In genomic region chr5:141407790-141408494, GRCh38 we compare ENCODE assay signal across 8 cellular contexts. TPM values are rescaled to one million over a fixed set of nuclear protein-coding genes. Genes with fewer than 3 reads are reported as not detected.
DNase-seq lines count a peak whose midpoint lies in the region; ATAC-seq and TF ChIP-seq lines count a peak whose summit lies in the region.
"Not testable (repeated sequence)": the region's sequence is repeated elsewhere in the genome, so short reads cannot be mapped to it uniquely, and the experiment has no call there.

PCDHGB6 (plus strand) TSS chr5:141408021; CDS start chr5:141408203, 182 bp downstream.

- 10% methylated on average over 50 of the region's 51 CpGs for WGBS in right cardiac atrium

- H3K4me3 Mint-ChIP-seq in CD4-positive, CD25-positive, alpha-beta regulatory T cell: peak within 1 kb of the TSS in 3 of 4 donors; percentile 31 to 58 (median 50)
- peak within 1 kb of the TSS; percentile 43 to 78 (median 61) for H3K4me3 Mint-ChIP-seq in naive thymus-derived CD8-positive, alpha-beta T cell

- H3K36me3 Mint-ChIP-seq in CD4-positive, CD25-positive, alpha-beta regulatory T cell: peaks cover 12% of the 10 kb centered on the region
- peaks cover 6 to 49% (median 27%) of the 10 kb centered on the region in 3 donors for H3K36me3 Mint-ChIP-seq in naive thymus-derived CD8-positive, alpha-beta T cell

- peak in 1 of 3 donors; percentile 32 for DNase-seq in CD4-positive, CD25-positive, alpha-beta regulatory T cell
- DNase-seq in GM20000 (ENCODE audit: low spot score): peak; percentile 66
- DNase-seq in Jurkat, Clone E6-1 (ENCODE audit: low read depth, low spot score): not testable (repeated sequence)
- peak; percentile 24 for DNase-seq in activated T-cell treated with anti-CD3 and anti-CD28 coated beads for 24 hours (ENCODE audit: low read depth)
- peak; percentile 38 for DNase-seq in colonic mucosa
- DNase-seq in right cardiac atrium: peak; percentile 44 to 82 (median 76)
- DNase-seq in naive thymus-derived CD8-positive, alpha-beta T cell: peak in 4 of 10 donors; percentile 28 to 38 (median 33)
- DNase-seq in stimulated activated CD4-positive, alpha-beta T cell treated with anti-CD3 and anti-CD28 coated beads, Interleukin-4, amount 100 ng/mL, for 4 hours: peak; percentile 18 to 38

- peaks cover 21 to 39% of the 10 kb centered on the region in 2 experiments for H3K9me3 ChIP-seq in CD4-positive, CD25-positive, alpha-beta regulatory T cell (ENCODE audit: control insufficient read depth in 2 of 2, low read length in 2 of 2)
- H3K9me3 ChIP-seq in colonic mucosa; right cardiac atrium (ENCODE audit: control insufficient read depth, low read length): not testable (repeated sequence)

- peaks cover 0 to 40% (median 13%) of the 10 kb centered on the region in 7 donors for H3K9me3 Mint-ChIP-seq in CD4-positive, CD25-positive, alpha-beta regulatory T cell
- H3K9me3 Mint-ChIP-seq in naive thymus-derived CD8-positive, alpha-beta T cell: peaks cover 0 to 67% (median 41%) of the 10 kb centered on the region in 9 donors

- peak; percentile 64 for TF ChIP-seq CTCF in GM20000 (IDR thresholded peaks at IDR 0.05; ENCODE audit: extremely low read depth, missing control alignments)
- not testable (repeated sequence) for TF ChIP-seq CTCF in colonic mucosa (IDR thresholded peaks at IDR 0.05)

- not testable (repeated sequence) for H3K36me3 ChIP-seq in CD4-positive, CD25-positive, alpha-beta regulatory T cell (ENCODE audit: control insufficient read depth, insufficient read depth, low read length); colonic mucosa

- not testable (repeated sequence) for H3K4me1 Mint-ChIP-seq in CD4-positive, CD25-positive, alpha-beta regulatory T cell; naive thymus-derived CD8-positive, alpha-beta T cell

- POLR2A ChIA-PET in naive thymus-derived CD8-positive, alpha-beta T cell (lab: Charles Lee): not testable (repeated sequence)

- H3K27ac Mint-ChIP-seq in CD4-positive, CD25-positive, alpha-beta regulatory T cell: not testable (repeated sequence)
- H3K27ac Mint-ChIP-seq in naive thymus-derived CD8-positive, alpha-beta T cell: peak within 1 kb of the TSS in 2 of 10 donors; percentile 9 to 34

- peaks cover 39% of the 10 kb centered on the region for H3K27me3 ChIP-seq in CD4-positive, CD25-positive, alpha-beta regulatory T cell (ENCODE audit: control insufficient read depth, insufficient read depth, low read length)
- H3K27me3 ChIP-seq in colonic mucosa; right cardiac atrium (ENCODE audit: control insufficient read depth, insufficient read depth): not testable (repeated sequence)

- peaks cover 81% of the 10 kb centered on the region for H3K27me3 Mint-ChIP-seq in CD4-positive, CD25-positive, alpha-beta regulatory T cell
- H3K27me3 Mint-ChIP-seq in naive thymus-derived CD8-positive, alpha-beta T cell: peaks cover 46 to 78% (median 67%) of the 10 kb centered on the region in 5 donors

- intact Hi-C loops in colonic mucosa (cut with DNase I): not testable (repeated sequence)
- intact Hi-C loops in right cardiac atrium (cut with DNase I): loop anchor here in 1 of 4 donors (5.0 to 10.0 kb wide), 2 partner anchors 154 to 173 kb away; no protein-coding TSS in a partner anchor

- H3K4me1 ChIP-seq in CD4-positive, CD25-positive, alpha-beta regulatory T cell (ENCODE audit: control insufficient read depth, insufficient read depth, low read length, poor library complexity, severe bottlenecking); colonic mucosa; right cardiac atrium (ENCODE audit: control insufficient read depth, insufficient read depth, low read length): not testable (repeated sequence)

- H3K27ac ChIP-seq in CD4-positive, CD25-positive, alpha-beta regulatory T cell (ENCODE audit: insufficient read depth, low read length, poor library complexity, severe bottlenecking); colonic mucosa; right cardiac atrium (ENCODE audit: low read length): not testable (repeated sequence)

- ATAC-seq in CD4-positive, CD25-positive, alpha-beta regulatory T cell (ENCODE audit: low read depth in 2 of 2): peak in 1 of 2 donors; percentile 24
- peak; percentile 84 to 89 for ATAC-seq in right cardiac atrium
- ATAC-seq in naive thymus-derived CD8-positive, alpha-beta T cell: peak; percentile 67 to 71

- not testable (repeated sequence) for H3K4me3 ChIP-seq in CD4-positive, CD25-positive, alpha-beta regulatory T cell (ENCODE audit: low read depth, low read length); colonic mucosa
- peak within 1 kb of the TSS; percentile 48 for H3K4me3 ChIP-seq in Jurkat, Clone E6-1 (ENCODE audit: low read length)
- peak within 1 kb of the TSS; percentile 56 for H3K4me3 ChIP-seq in right cardiac atrium (ENCODE audit: low read length)

- not testable (repeated sequence) for H3K9ac ChIP-seq in colonic mucosa (ENCODE audit: low read depth in 2 of 2, low read length in 2 of 2)

RNA-seq across cellular contexts. Expression of gene PCDHGB6, which starts in this region (rescaled TPM):
- total RNA-seq in CD4-positive, CD25-positive, alpha-beta regulatory T cell: not detected
- not detected for polyA plus RNA-seq in CD4-positive, CD25-positive, alpha-beta regulatory T cell
- 0.21 TPM for polyA plus RNA-seq in Jurkat, Clone E6-1 (2012; ENCODE audit: insufficient read depth, insufficient read length)
- total RNA-seq in colonic mucosa (1 to 10 TPM; 1.0 to 1.8 TPM), right cardiac atrium (1 to 10 TPM; 5.9 to 6.6 (median 6.3) TPM)
- 3.1 TPM for polyA plus RNA-seq in right cardiac atrium
- total RNA-seq in naive thymus-derived CD8-positive, alpha-beta T cell: under 1 TPM; 0.21 to 0.30 TPM
- under 1 TPM in 1 of 3 donors, not detected in 2; 0.13 TPM for polyA plus RNA-seq in naive thymus-derived CD8-positive, alpha-beta T cell

Comparison
In these comparisons a context has a peak if more than half of its experiments do, and no peak if none do; other contexts are left out.
1. Peak in ATAC-seq in naive thymus-derived CD8-positive, alpha-beta T cell; RNA of the gene not detected or under 1 TPM.